1 cellular context compared by ENCODE assay signal in genomic region chr5:137995747-137996123, GRCh38.
A peak's percentile ranks its signal among the peaks of the same experiment; 100 is the strongest.
TF ChIP-seq lines count a peak whose summit lies in the region.

No MANE protein-coding gene starts in this region.

TF ChIP-seq in K562, 482 proteins besides CTCF, POLR2A, EP300 and RAD21 (continues in another document):
- TF ChIP-seq PYGO2 (tag; IDR thresholded peaks at IDR 0.05) (no peak), ZNF165 (CRISPR knock-in tag; IDR thresholded peaks at IDR 0.05; ENCODE audit: borderline replicate concordance) (no peak), RBM14 (IDR thresholded peaks at IDR 0.05; ENCODE audit: borderline replicate concordance, insufficient read depth, low read depth, low read length) (no peak), ZNF561 (CRISPR knock-in tag; conservative IDR thresholded peaks at IDR 0.05) (no peak), PML (IDR thresholded peaks at IDR 0.05; ENCODE audit: low read length) (no peak), ZNF408 (CRISPR knock-in tag; IDR thresholded peaks at IDR 0.05; ENCODE audit: low read depth) (no peak), MCM2 (IDR thresholded peaks at IDR 0.05; ENCODE audit: low read depth) (no peak), RBBP5 (IDR thresholded peaks at IDR 0.05; ENCODE audit: borderline replicate concordance, insufficient read depth, low read length, poor library complexity, severe bottlenecking) (no peak), MEIS2 (IDR thresholded peaks at IDR 0.05; ENCODE audit: partially characterized antibody) (peak; percentile 9), ATF6 (CRISPR knock-in tag; IDR thresholded peaks at IDR 0.05) (no peak), CAMTA2 (CRISPR knock-in tag; conservative IDR thresholded peaks at IDR 0.05) (no peak), ZC3H11A (IDR thresholded peaks at IDR 0.05; ENCODE audit: low read depth, low read length) (no peak), NFIC (IDR thresholded peaks at IDR 0.05) (no peak), IRF1 (CRISPR knock-in tag; IDR thresholded peaks at IDR 0.05; ENCODE audit: borderline replicate concordance) (no peak), PHB2 (IDR thresholded peaks at IDR 0.05; ENCODE audit: low read depth) (no peak), KDM5B (IDR thresholded peaks at IDR 0.05; ENCODE audit: insufficient replicate concordance, low read depth, low read length) (no peak), WHSC1 (IDR thresholded peaks at IDR 0.05; ENCODE audit: low read length) (no peak), RBM25 (IDR thresholded peaks at IDR 0.05; ENCODE audit: low read depth, low read length, severe bottlenecking) (no peak), POLR2H (tag; IDR thresholded peaks at IDR 0.05; ENCODE audit: low read depth) (0 out of 2 replicates have a peak, but pooled peaks have one; percentile 42), ARID1B (IDR thresholded peaks at IDR 0.05) (no peak), EHMT2 (IDR thresholded peaks at IDR 0.05) (no peak), HNRNPK (IDR thresholded peaks at IDR 0.05; ENCODE audit: low read depth, low read length, poor library complexity, severe bottlenecking) (no peak), ZNF224 (CRISPR knock-in tag; IDR thresholded peaks at IDR 0.05) (no peak), ZNF830 (CRISPR knock-in tag; IDR thresholded peaks at IDR 0.05) (no peak), NCOA6 (IDR thresholded peaks at IDR 0.05) (no peak), ERF (CRISPR knock-in tag; IDR thresholded peaks at IDR 0.05) (no peak), ZNF431 (CRISPR knock-in tag; IDR thresholded peaks at IDR 0.05) (0 out of 2 replicates have a peak, but pooled peaks have one; percentile 36), PTBP1 (IDR thresholded peaks at IDR 0.05; ENCODE audit: low read depth, low read length) (no peak), SPI1 (IDR thresholded peaks at IDR 0.05; ENCODE audit: borderline replicate concordance, low read depth, low read length) (peak; percentile 53; the same call in 1 of the 2 replicates), IFI16 (CRISPR knock-in tag; IDR thresholded peaks at IDR 0.05) (no peak), NFRKB (IDR thresholded peaks at IDR 0.05; ENCODE audit: low read depth) (0 out of 2 replicates have a peak, but pooled peaks have one; percentile 25), MXD1 (CRISPR knock-in tag; IDR thresholded peaks at IDR 0.05; ENCODE audit: borderline replicate concordance, poor library complexity, severe bottlenecking) (no peak), ZNF263 (CRISPR knock-in tag; IDR thresholded peaks at IDR 0.05; ENCODE audit: borderline replicate concordance) (no peak), GATAD2B (IDR thresholded peaks at IDR 0.05; ENCODE audit: borderline replicate concordance) (0 out of 2 replicates have a peak, but pooled peaks have one; percentile 21), HDAC2 (IDR thresholded peaks at IDR 0.05) (no peak), ZBTB33 (CRISPR knock-in tag; IDR thresholded peaks at IDR 0.05) (no peak), ZNF766 (CRISPR knock-in tag; conservative IDR thresholded peaks at IDR 0.05) (no peak), ZNF778 (CRISPR knock-in tag; IDR thresholded peaks at IDR 0.05) (no peak), HSF4 (CRISPR knock-in tag; IDR thresholded peaks at IDR 0.05; ENCODE audit: borderline replicate concordance) (no peak), ZNF583 (CRISPR knock-in tag; IDR thresholded peaks at IDR 0.05) (no peak), SP1 (CRISPR knock-in tag; IDR thresholded peaks at IDR 0.05) (no peak), XRCC3 (IDR thresholded peaks at IDR 0.05) (no peak), MECOM (CRISPR knock-in tag; IDR thresholded peaks at IDR 0.05) (no peak), BCLAF1 (IDR thresholded peaks at IDR 0.05; ENCODE audit: borderline replicate concordance in 1 of 2, control insufficient read depth in 1 of 2, low read depth in 2 of 2, low read length in 1 of 2) (no peak), ZNF280A (IDR thresholded peaks at IDR 0.05; ENCODE audit: low read depth, partially characterized antibody) (no peak), ZNF121 (CRISPR knock-in tag; conservative IDR thresholded peaks at IDR 0.05) (no peak), ZNF785 (CRISPR knock-in tag; IDR thresholded peaks at IDR 0.05) (no peak)
- TF ChIP-seq, protein P1, sequence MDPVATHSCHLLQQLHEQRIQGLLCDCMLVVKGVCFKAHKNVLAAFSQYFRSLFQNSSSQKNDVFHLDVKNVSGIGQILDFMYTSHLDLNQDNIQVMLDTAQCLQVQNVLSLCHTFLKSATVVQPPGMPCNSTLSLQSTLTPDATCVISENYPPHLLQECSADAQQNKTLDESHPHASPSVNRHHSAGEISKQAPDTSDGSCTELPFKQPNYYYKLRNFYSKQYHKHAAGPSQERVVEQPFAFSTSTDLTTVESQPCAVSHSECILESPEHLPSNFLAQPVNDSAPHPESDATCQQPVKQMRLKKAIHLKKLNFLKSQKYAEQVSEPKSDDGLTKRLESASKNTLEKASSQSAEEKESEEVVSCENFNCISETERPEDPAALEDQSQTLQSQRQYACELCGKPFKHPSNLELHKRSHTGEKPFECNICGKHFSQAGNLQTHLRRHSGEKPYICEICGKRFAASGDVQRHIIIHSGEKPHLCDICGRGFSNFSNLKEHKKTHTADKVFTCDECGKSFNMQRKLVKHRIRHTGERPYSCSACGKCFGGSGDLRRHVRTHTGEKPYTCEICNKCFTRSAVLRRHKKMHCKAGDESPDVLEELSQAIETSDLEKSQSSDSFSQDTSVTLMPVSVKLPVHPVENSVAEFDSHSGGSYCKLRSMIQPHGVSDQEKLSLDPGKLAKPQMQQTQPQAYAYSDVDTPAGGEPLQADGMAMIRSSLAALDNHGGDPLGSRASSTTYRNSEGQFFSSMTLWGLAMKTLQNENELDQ (CRISPR knock-in tag; IDR thresholded peaks at IDR 0.05; ENCODE audit: borderline replicate concordance), result no peak
- TF ChIP-seq, protein P2, sequence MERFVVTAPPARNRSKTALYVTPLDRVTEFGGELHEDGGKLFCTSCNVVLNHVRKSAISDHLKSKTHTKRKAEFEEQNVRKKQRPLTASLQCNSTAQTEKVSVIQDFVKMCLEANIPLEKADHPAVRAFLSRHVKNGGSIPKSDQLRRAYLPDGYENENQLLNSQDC (CRISPR knock-in tag; IDR thresholded peaks at IDR 0.05), result no peak
- TF ChIP-seq, protein P3, sequence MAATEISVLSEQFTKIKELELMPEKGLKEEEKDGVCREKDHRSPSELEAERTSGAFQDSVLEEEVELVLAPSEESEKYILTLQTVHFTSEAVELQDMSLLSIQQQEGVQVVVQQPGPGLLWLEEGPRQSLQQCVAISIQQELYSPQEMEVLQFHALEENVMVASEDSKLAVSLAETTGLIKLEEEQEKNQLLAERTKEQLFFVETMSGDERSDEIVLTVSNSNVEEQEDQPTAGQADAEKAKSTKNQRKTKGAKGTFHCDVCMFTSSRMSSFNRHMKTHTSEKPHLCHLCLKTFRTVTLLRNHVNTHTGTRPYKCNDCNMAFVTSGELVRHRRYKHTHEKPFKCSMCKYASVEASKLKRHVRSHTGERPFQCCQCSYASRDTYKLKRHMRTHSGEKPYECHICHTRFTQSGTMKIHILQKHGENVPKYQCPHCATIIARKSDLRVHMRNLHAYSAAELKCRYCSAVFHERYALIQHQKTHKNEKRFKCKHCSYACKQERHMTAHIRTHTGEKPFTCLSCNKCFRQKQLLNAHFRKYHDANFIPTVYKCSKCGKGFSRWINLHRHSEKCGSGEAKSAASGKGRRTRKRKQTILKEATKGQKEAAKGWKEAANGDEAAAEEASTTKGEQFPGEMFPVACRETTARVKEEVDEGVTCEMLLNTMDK (IDR thresholded peaks at IDR 0.05; ENCODE audit: borderline replicate concordance, insufficient read depth, low read depth, low read length, poor library complexity, severe bottlenecking), result no peak
- TF ChIP-seq, protein P4, sequence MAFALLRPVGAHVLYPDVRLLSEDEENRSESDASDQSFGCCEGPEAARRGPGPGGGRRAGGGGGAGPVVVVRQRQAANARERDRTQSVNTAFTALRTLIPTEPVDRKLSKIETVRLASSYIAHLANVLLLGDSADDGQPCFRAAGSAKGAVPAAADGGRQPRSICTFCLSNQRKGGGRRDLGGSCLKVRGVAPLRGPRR (CRISPR knock-in tag; IDR thresholded peaks at IDR 0.05), result no peak
- TF ChIP-seq, protein P5, sequence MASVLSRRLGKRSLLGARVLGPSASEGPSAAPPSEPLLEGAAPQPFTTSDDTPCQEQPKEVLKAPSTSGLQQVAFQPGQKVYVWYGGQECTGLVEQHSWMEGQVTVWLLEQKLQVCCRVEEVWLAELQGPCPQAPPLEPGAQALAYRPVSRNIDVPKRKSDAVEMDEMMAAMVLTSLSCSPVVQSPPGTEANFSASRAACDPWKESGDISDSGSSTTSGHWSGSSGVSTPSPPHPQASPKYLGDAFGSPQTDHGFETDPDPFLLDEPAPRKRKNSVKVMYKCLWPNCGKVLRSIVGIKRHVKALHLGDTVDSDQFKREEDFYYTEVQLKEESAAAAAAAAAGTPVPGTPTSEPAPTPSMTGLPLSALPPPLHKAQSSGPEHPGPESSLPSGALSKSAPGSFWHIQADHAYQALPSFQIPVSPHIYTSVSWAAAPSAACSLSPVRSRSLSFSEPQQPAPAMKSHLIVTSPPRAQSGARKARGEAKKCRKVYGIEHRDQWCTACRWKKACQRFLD (CRISPR knock-in tag; IDR thresholded peaks at IDR 0.05), result 0 out of 2 replicates have a peak, but pooled peaks have one; percentile 3
